20 cellular contexts compared by ENCODE assay signal in the genomic region with DNA sequence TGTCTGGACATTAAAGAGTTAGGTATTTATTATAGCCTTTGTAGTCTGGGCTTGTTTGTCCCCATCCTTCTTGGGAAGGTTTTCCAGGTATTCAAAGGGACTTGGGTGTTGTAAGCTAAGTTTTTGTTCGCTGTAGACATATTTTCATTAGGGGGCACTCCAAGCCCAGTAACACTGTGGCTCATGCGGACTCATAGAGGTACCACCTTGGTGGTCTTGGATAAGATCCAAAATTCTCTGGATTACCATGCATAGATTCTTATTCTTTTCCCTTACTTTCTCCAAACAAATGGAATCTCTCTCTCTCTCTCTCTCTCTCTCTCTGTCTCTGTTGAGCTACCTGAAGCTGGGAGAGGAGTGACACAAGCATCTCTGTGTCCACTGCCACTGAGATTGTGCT.
"Had no signal": no experiment of that assay in that cellular context is flagged by ENCODE, and none has a peak within 500 bp of the region (broad histone marks: within the 10 kb centered on the region; RNA-seq: fewer than 3 reads in every experiment).

No MANE protein-coding gene starts in this region.

- H3K27ac ChIP-seq: coronary artery, epithelial cell of prostate, foreskin keratinocyte, hepatocyte, lower lobe of right lung, upper lobe of right lung had no signal

- H3K4me3 ChIP-seq: coronary artery, hepatocyte, lower lobe of right lung, upper lobe of right lung had no signal

- H3K4me1 ChIP-seq: foreskin keratinocyte, lower lobe of right lung, upper lobe of right lung had no signal

- DNase-seq: activated CD4-positive, alpha-beta T cell treated with anti-CD3 and anti-CD28 coated beads for 1 hour; activated CD8-positive, alpha-beta memory T cell treated with anti-CD3 and anti-CD28 coated beads for 24 hours; activated CD8-positive, alpha-beta memory T cell treated with anti-CD3 and anti-CD28 coated beads, Interleukin-2, amount 50 U/mL, for 48 hours; activated effector memory CD4-positive, alpha-beta T cell treated with Interleukin-2 at 50 U/mL for 16 hours; activated naive CD4-positive, alpha-beta T cell treated with anti-CD3 and anti-CD28 coated beads, Interleukin-2, amount 10 ng/mL, durations not matched to agents 7 days and 5 days; activated naive CD8-positive, alpha-beta T cell treated with anti-CD3 and anti-CD28 coated beads, Interleukin-2, amount 50 U/mL, for 24 hours; activated T-cell treated with anti-CD3 and anti-CD28 coated beads, Interleukin-2, amount 50 U/mL, for 48 hours; anterior cingulate cortex; central memory CD4-positive, alpha-beta T cell; effector CD4-positive, alpha-beta T cell; foreskin keratinocyte; islet precursor cell; lower lobe of right lung; nucleus accumbens; stimulated activated CD8-positive, alpha-beta memory T cell treated with anti-CD3 and anti-CD28 coated beads, Interleukin-4, amount 100 ng/mL, for 48 hours; stimulated activated naive CD4-positive, alpha-beta T cell; upper lobe of right lung had no signal

- H3K4me2 ChIP-seq: hepatocyte had no signal

- H3K36me3 ChIP-seq: lower lobe of right lung, upper lobe of right lung had no signal

- H3K79me2 ChIP-seq: hepatocyte had no signal

- H3K9me3 ChIP-seq: lower lobe of right lung had no signal

- H2AFZ ChIP-seq: hepatocyte had no signal

- ATAC-seq: activated naive CD8-positive, alpha-beta T cell treated with anti-CD3 and anti-CD28 coated beads, Interleukin-2, amount 50 U/mL, for 24 hours; foreskin keratinocyte; lower lobe of right lung; upper lobe of right lung had no signal

- H3K27me3 ChIP-seq: hepatocyte, upper lobe of right lung had no signal
